Comparison of ENCODE assay signal across 1 cellular context in the genomic region with DNA sequence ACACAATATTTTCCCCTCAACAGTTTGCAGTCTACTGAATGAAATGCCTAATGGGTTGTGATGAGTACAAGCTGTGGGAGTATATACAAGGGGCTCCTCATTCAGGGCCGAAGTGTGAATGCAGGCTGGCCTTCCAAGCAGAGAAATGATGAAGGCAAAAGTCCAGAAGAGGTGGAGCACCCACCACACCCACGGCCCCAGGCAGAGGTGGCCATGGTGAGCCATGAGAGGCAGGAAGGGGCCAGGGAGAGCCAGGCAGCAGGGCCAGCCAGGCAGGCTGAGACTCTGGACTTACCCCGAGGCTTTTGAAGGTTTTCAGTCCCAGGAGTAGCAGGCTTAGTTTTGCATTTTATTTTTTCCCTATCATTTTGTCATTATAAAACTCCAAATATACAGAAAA.
TF ChIP-seq lines count a peak whose summit lies in the region.

No MANE protein-coding gene starts in this region.

TF ChIP-seq in HepG2, 621 proteins besides CTCF, POLR2A, EP300 and RAD21:
- TF ChIP-seq, protein P1, sequence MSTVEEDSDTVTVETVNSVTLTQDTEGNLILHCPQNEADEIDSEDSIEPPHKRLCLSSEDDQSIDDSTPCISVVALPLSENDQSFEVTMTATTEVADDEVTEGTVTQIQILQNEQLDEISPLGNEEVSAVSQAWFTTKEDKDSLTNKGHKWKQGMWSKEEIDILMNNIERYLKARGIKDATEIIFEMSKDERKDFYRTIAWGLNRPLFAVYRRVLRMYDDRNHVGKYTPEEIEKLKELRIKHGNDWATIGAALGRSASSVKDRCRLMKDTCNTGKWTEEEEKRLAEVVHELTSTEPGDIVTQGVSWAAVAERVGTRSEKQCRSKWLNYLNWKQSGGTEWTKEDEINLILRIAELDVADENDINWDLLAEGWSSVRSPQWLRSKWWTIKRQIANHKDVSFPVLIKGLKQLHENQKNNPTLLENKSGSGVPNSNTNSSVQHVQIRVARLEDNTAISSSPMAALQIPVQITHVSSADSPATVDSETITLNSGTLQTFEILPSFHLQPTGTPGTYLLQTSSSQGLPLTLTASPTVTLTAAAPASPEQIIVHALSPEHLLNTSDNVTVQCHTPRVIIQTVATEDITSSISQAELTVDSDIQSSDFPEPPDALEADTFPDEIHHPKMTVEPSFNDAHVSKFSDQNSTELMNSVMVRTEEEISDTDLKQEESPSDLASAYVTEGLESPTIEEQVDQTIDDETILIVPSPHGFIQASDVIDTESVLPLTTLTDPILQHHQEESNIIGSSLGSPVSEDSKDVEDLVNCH (CRISPR knock-in tag; IDR thresholded peaks at IDR 0.05), result no peak
- TF ChIP-seq MLLT10 (CRISPR knock-in tag; IDR thresholded peaks at IDR 0.05) (no peak), ZKSCAN5 (CRISPR knock-in tag; IDR thresholded peaks at IDR 0.05) (no peak), SRF (IDR thresholded peaks at IDR 0.05; ENCODE audit: low read depth, low read length) (no peak), CENPX (CRISPR knock-in tag; IDR thresholded peaks at IDR 0.05) (no peak), ISX (CRISPR knock-in tag; conservative IDR thresholded peaks at IDR 0.05) (no peak), ZNF790 (CRISPR knock-in tag; IDR thresholded peaks at IDR 0.05; ENCODE audit: borderline replicate concordance) (no peak), GTF2F1 (IDR thresholded peaks at IDR 0.05; ENCODE audit: low read length) (no peak)
- TF ChIP-seq, protein P2, sequence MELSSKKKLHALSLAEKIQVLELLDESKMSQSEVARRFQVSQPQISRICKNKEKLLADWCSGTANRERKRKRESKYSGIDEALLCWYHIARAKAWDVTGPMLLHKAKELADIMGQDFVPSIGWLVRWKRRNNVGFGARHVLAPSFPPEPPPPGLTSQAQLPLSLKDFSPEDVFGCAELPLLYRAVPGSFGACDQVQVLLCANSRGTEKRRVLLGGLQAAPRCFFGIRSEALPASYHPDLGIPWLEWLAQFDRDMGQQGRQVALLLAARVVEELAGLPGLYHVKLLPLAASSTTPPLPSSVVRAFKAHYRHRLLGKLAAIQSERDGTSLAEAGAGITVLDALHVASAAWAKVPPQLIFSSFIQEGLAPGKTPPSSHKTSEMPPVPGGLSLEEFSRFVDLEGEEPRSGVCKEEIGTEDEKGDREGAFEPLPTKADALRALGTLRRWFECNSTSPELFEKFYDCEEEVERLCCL (CRISPR knock-in tag; IDR thresholded peaks at IDR 0.05; ENCODE audit: borderline replicate concordance), result no peak
- TF ChIP-seq, protein P3, sequence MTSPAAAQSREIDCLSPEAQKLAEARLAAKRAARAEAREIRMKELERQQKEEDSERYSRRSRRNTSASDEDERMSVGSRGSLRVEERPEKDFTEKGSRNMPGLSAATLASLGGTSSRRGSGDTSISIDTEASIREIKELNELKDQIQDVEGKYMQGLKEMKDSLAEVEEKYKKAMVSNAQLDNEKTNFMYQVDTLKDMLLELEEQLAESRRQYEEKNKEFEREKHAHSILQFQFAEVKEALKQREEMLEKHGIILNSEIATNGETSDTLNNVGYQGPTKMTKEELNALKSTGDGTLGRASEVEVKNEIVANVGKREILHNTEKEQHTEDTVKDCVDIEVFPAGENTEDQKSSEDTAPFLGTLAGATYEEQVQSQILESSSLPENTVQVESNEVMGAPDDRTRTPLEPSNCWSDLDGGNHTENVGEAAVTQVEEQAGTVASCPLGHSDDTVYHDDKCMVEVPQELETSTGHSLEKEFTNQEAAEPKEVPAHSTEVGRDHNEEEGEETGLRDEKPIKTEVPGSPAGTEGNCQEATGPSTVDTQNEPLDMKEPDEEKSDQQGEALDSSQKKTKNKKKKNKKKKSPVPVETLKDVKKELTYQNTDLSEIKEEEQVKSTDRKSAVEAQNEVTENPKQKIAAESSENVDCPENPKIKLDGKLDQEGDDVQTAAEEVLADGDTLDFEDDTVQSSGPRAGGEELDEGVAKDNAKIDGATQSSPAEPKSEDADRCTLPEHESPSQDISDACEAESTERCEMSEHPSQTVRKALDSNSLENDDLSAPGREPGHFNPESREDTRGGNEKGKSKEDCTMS (CRISPR knock-in tag; conservative IDR thresholded peaks at IDR 0.05), result no peak
- TF ChIP-seq, protein P4, sequence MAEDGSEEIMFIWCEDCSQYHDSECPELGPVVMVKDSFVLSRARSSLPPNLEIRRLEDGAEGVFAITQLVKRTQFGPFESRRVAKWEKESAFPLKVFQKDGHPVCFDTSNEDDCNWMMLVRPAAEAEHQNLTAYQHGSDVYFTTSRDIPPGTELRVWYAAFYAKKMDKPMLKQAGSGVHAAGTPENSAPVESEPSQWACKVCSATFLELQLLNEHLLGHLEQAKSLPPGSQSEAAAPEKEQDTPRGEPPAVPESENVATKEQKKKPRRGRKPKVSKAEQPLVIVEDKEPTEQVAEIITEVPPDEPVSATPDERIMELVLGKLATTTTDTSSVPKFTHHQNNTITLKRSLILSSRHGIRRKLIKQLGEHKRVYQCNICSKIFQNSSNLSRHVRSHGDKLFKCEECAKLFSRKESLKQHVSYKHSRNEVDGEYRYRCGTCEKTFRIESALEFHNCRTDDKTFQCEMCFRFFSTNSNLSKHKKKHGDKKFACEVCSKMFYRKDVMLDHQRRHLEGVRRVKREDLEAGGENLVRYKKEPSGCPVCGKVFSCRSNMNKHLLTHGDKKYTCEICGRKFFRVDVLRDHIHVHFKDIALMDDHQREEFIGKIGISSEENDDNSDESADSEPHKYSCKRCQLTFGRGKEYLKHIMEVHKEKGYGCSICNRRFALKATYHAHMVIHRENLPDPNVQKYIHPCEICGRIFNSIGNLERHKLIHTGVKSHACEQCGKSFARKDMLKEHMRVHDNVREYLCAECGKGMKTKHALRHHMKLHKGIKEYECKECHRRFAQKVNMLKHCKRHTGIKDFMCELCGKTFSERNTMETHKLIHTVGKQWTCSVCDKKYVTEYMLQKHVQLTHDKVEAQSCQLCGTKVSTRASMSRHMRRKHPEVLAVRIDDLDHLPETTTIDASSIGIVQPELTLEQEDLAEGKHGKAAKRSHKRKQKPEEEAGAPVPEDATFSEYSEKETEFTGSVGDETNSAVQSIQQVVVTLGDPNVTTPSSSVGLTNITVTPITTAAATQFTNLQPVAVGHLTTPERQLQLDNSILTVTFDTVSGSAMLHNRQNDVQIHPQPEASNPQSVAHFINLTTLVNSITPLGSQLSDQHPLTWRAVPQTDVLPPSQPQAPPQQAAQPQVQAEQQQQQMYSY (CRISPR knock-in tag; IDR thresholded peaks at IDR 0.05), result no peak
- TF ChIP-seq, protein P5, sequence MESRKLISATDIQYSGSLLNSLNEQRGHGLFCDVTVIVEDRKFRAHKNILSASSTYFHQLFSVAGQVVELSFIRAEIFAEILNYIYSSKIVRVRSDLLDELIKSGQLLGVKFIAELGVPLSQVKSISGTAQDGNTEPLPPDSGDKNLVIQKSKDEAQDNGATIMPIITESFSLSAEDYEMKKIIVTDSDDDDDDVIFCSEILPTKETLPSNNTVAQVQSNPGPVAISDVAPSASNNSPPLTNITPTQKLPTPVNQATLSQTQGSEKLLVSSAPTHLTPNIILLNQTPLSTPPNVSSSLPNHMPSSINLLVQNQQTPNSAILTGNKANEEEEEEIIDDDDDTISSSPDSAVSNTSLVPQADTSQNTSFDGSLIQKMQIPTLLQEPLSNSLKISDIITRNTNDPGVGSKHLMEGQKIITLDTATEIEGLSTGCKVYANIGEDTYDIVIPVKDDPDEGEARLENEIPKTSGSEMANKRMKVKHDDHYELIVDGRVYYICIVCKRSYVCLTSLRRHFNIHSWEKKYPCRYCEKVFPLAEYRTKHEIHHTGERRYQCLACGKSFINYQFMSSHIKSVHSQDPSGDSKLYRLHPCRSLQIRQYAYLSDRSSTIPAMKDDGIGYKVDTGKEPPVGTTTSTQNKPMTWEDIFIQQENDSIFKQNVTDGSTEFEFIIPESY (CRISPR knock-in tag; IDR thresholded peaks at IDR 0.05), result no peak
TF ChIP-seq in HepG2: peak in this region for 0.
